ENCODE assay signal across 16 cellular contexts in the genomic region with DNA sequence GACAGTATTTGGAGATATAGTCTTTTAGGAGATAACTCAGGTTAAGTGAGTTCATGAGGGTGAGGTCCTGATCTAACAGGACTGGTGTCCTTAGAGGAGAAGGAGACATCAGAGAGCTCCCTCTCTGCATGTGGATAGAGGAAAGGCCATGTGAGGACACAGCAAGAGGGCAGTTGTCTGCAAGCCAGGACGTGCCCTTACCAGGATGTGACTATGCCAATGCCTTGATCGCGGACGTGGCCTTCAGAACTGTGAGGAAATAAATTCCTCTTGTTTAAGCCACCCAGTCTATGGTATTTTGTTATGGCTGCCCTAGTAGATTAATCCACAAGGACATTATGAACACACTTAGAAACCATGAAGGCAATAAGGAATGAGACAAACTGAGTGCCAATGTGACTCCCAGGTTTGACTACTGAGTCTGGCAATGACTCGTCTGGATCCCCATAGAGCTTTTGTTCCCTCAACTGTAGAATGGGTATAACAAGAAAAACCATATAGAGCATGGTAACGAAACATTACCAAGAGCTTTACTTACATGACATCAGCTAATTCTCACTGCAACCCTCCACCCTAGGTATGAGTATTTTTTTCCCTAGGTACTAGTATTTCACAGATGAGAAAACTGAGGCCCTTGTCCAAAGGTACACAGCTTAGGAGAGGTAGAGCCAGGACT. TPM values are rescaled to one million over a fixed set of nuclear protein-coding genes. Genes with fewer than 3 reads are reported as not detected.
DNase-seq lines count a peak whose midpoint lies in the region; ATAC-seq and TF ChIP-seq lines count a peak whose summit lies in the region.
"Had no signal": no experiment of that assay in that cellular context is flagged by ENCODE, and none has a peak within 500 bp of the region (broad histone marks: within the 10 kb centered on the region; RNA-seq: fewer than 3 reads in every experiment).

No MANE protein-coding gene starts in this region.

- peak in 1 of 2 donors; percentile 72 for ATAC-seq in activated T-cell treated with anti-CD3 and anti-CD28 coated beads, Interleukin-2, amount 50 U/mL, for 72 hours (replicated peaks in 1 of 2)

- DNase-seq in activated T-cell treated with anti-CD3 and anti-CD28 coated beads, Interleukin-2, amount 50 U/mL, for 72 hours = no peak
- no peak for DNase-seq in activated T-cell treated with anti-CD3 and anti-CD28 coated beads, Interleukin-2, amount 50 U/mL, for 48 hours
- peak; percentile 85 for DNase-seq in mammary epithelial cell
- peak; percentile 70 for DNase-seq in kidney tubule cell (ENCODE audit: low spot score)
- DNase-seq in ureter (ENCODE audit: low spot score) = peak; percentile 63
- no peak for DNase-seq in GDM1 (lab: John Stamatoyannopoulos, UW)
- no peak for DNase-seq in effector CD8-positive, alpha-beta T cell (lab: John Stamatoyannopoulos, UW)
- DNase-seq in MM.1S = no peak
- DNase-seq: activated CD8-positive, alpha-beta memory T cell treated with anti-CD3 and anti-CD28 coated beads, Interleukin-2, amount 50 U/mL, for 4 hours; anterior cingulate cortex; DND-41; KBM-7; NCI-H2171 treated with DMSO at 0.1 percent for 48 hours; PC-9 had no signal

- H3K27me3 Mint-ChIP-seq in activated T-cell treated with anti-CD3 and anti-CD28 coated beads, Interleukin-2, amount 50 U/mL, for 72 hours (ENCODE audit: low read depth) = no peaks in the 10 kb centered on the region

- dilution Hi-C loops in mammary epithelial cell (cut with HindIII; ENCODE audit: low sequenced_read_pairs) = no loop called here

- peaks cover 10 to 22% of the 10 kb centered on the region in 2 donors for H3K36me3 Mint-ChIP-seq in activated T-cell treated with anti-CD3 and anti-CD28 coated beads, Interleukin-2, amount 50 U/mL, for 72 hours (ENCODE audit: insufficient read depth in 2 of 2)

- H3K4me3 ChIP-seq in mammary epithelial cell (replicated peaks in 1 of 3; ENCODE audit: insufficient read depth in 1 of 3, low read depth in 2 of 3, low read length in 3 of 3) (no peak overlapping the region), MM.1S (ENCODE audit: low read length) (no peak overlapping the region)
- H3K4me3 ChIP-seq: PC-9, smooth muscle cell, vagina had no signal

- 29% methylated on average over 6 of the region's 6 CpGs for WGBS in mammary epithelial cell (ENCODE audit: low coverage, missing lambda C conversion rate)

- H3K4me2 ChIP-seq in mammary epithelial cell (ENCODE audit: insufficient read depth, low read depth, low read length) = peak overlapping the region; percentile 33
- H3K4me2 ChIP-seq in MM.1S (ENCODE audit: low read depth, low read length) = no peak overlapping the region
- H3K4me2 ChIP-seq: PC-9, smooth muscle cell had no signal

- H3F3A ChIP-seq in MM.1S (ENCODE audit: insufficient read depth, low read length) = no peaks in the 10 kb centered on the region

- no peaks in the 10 kb centered on the region for H4K20me1 ChIP-seq in mammary epithelial cell (ENCODE audit: insufficient read depth, low read length)
- peaks cover 42% of the 10 kb centered on the region for H4K20me1 ChIP-seq in MM.1S (ENCODE audit: insufficient read depth, low read length)

- H3K27ac ChIP-seq in mammary epithelial cell (ENCODE audit: insufficient read depth, low read depth, low read length) = peak overlapping the region; percentile 28
- H3K27ac ChIP-seq in MM.1S (ENCODE audit: low read length) = no peak overlapping the region
- H3K27ac ChIP-seq: PC-9, vagina had no signal

- H3K79me2 ChIP-seq in mammary epithelial cell (ENCODE audit: insufficient read depth, low read length) (peaks cover 93% of the 10 kb centered on the region), MM.1S (ENCODE audit: low read length) (peaks cover 89% of the 10 kb centered on the region)

- H3K9me3 ChIP-seq in mammary epithelial cell (replicated peaks; ENCODE audit: insufficient read depth, low read length) (no peaks in the 10 kb centered on the region), MM.1S (replicated peaks; ENCODE audit: insufficient read depth, low read length) (no peaks in the 10 kb centered on the region)
- H3K9me3 ChIP-seq: vagina had no signal

- H2AFZ ChIP-seq in mammary epithelial cell (ENCODE audit: low read depth, low read length) = no peak overlapping the region
- no peak overlapping the region for H2AFZ ChIP-seq in MM.1S (ENCODE audit: low read length)
- H2AFZ ChIP-seq: PC-9 had no signal

- no TSS peak for BruUV-seq in mammary epithelial cell (replicated peaks; lab: Mats Ljungman, UMichigan)

- in situ Hi-C loops in mammary epithelial cell (cut with MboI; ENCODE audit: low sequenced_read_pairs in 2 of 2) = loop anchor here in 1 of 2 donors (25.0 kb wide), 1 partner anchor 351 kb away; the partner anchor contains the start of gene SYNJ1

- CTCF ChIA-PET in mammary epithelial cell (lab: Charles Lee; ENCODE audit: low non-redundant PET) = interaction anchor here (1.0 kb wide), 1 partner anchor 215 kb away, joined by 8 read pairs; no protein-coding TSS in a partner anchor

- TF ChIP-seq CTCF in mammary epithelial cell (conservative IDR thresholded peaks at IDR 0.05 in 1 of 2, IDR thresholded peaks at IDR 0.05 in 1 of 2; ENCODE audit: extremely low read depth in 1 of 2, insufficient read depth in 1 of 2, low read depth in 1 of 2, low read length in 2 of 2) = no peak
- no peak for TF ChIP-seq CTCF in MM.1S (IDR thresholded peaks at IDR 0.05; ENCODE audit: low read length)

- H3K27ac Mint-ChIP-seq in activated T-cell treated with anti-CD3 and anti-CD28 coated beads, Interleukin-2, amount 50 U/mL, for 72 hours = peak overlapping the region; percentile 40

- H3K36me3 ChIP-seq in mammary epithelial cell (ENCODE audit: insufficient read depth, low read length) (peaks cover 25% of the 10 kb centered on the region), MM.1S (replicated peaks; ENCODE audit: insufficient read depth, low read length) (peaks cover 16% of the 10 kb centered on the region)

- H3K4me1 ChIP-seq in mammary epithelial cell (ENCODE audit: insufficient read depth, low read length) (peaks cover 37% of the 10 kb centered on the region), MM.1S (ENCODE audit: low read length) (0 out of 2 replicates have a peak, but pooled peaks cover 2% of the 10 kb centered on the region)

- peaks cover 58% of the 10 kb centered on the region for H3K4me1 Mint-ChIP-seq in activated T-cell treated with anti-CD3 and anti-CD28 coated beads, Interleukin-2, amount 50 U/mL, for 72 hours (ENCODE audit: low read depth)

- no peaks in the 10 kb centered on the region for H3K9me3 Mint-ChIP-seq in activated T-cell treated with anti-CD3 and anti-CD28 coated beads, Interleukin-2, amount 50 U/mL, for 72 hours

- intact Hi-C loops in mammary epithelial cell (cut with micrococcal nuclease) = loop anchor here (1.0 kb wide), 1 partner anchor 215 kb away; no protein-coding TSS in a partner anchor

- H3K4me3 Mint-ChIP-seq in activated T-cell treated with anti-CD3 and anti-CD28 coated beads, Interleukin-2, amount 50 U/mL, for 72 hours = no peak overlapping the region

- no peaks in the 10 kb centered on the region for H3K9me2 ChIP-seq in MM.1S (replicated peaks; ENCODE audit: insufficient read depth, low read length)

- H3K9ac ChIP-seq in mammary epithelial cell (ENCODE audit: insufficient read depth, low read length) (no peak overlapping the region), MM.1S (ENCODE audit: low read length) (no peak overlapping the region)

- H3K27me3 ChIP-seq in mammary epithelial cell (ENCODE audit: insufficient read depth, low read length) (no peaks in the 10 kb centered on the region), MM.1S (replicated peaks; ENCODE audit: insufficient read depth, low read length) (no peaks in the 10 kb centered on the region)
- H3K27me3 ChIP-seq: vagina had no signal

RNA-seq across cellular contexts. Expression of gene URB1, which starts 6.5 kb away (rescaled TPM):
- total RNA-seq in activated T-cell treated with anti-CD3 and anti-CD28 coated beads, Interleukin-2, amount 50 U/mL, for 72 hours = 10 to 100 TPM; 15.4 to 16.7 TPM
- total RNA-seq in mammary epithelial cell = 10 to 100 TPM; 32.2 to 36.4 TPM
- 12.5 TPM for polyA plus RNA-seq in mammary epithelial cell
- 44.7 TPM for polyA minus RNA-seq in mammary epithelial cell
- 34.6 TPM for total RNA-seq in ureter

RNA-seq across cellular contexts. Expression of gene EVA1C, which starts 26.2 kb away (rescaled TPM):
- total RNA-seq in activated T-cell treated with anti-CD3 and anti-CD28 coated beads, Interleukin-2, amount 50 U/mL, for 72 hours = 1 to 10 TPM; 8.5 to 8.9 TPM
- total RNA-seq in mammary epithelial cell (10 to 100 TPM; 11.7 to 28.4 TPM), ureter (55.3 TPM)
- polyA plus RNA-seq in mammary epithelial cell = 22.2 TPM
- polyA minus RNA-seq in mammary epithelial cell = 5.7 TPM

Comparison
In these comparisons a context has a peak if more than half of its experiments do, and no peak if none do; other contexts are left out.
1. DNase-seq: peak in mammary epithelial cell (single experiment), kidney tubule cell (single experiment) and ureter (single experiment); none in activated T-cell treated with anti-CD3 and anti-CD28 coated beads, Interleukin-2, amount 50 U/mL, for 72 hours (0 of 2), activated T-cell treated with anti-CD3 and anti-CD28 coated beads, Interleukin-2, amount 50 U/mL, for 48 hours (0 of 2), GDM1 (single experiment), effector CD8-positive, alpha-beta T cell (single experiment) and MM.1S (single experiment).